Comparison of ENCODE assay signal across 1 cellular context in genomic region chr17:72465191-72466024, GRCh38.
TF ChIP-seq lines count a peak whose summit lies in the region.

No MANE protein-coding gene starts in this region.

TF ChIP-seq in HCT116, 20 proteins besides CTCF, POLR2A, EP300 and RAD21 (continued from another document):
- no peak for TF ChIP-seq EGR1 (IDR thresholded peaks at IDR 0.05; ENCODE audit: low read depth)
- TF ChIP-seq FOSL1 (IDR thresholded peaks at IDR 0.05; ENCODE audit: low read depth): peak; percentile 97
- no peak for TF ChIP-seq EZH2 (IDR thresholded peaks at IDR 0.05)
- no peak for TF ChIP-seq ZFX (IDR thresholded peaks at IDR 0.05)
- TF ChIP-seq MAX (IDR thresholded peaks at IDR 0.05): peak; percentile 95
TF ChIP-seq in HCT116: peak in this region for 10.
